ENCODE assay signal across 1 cellular context in genomic region chr17:79476074-79476473, GRCh38.
TF ChIP-seq lines count a peak whose summit lies in the region.

No MANE protein-coding gene starts in this region.

TF ChIP-seq in GM23338, 12 proteins besides CTCF, POLR2A, EP300 and RAD21 (continued from another document):
- TF ChIP-seq CREB1 (CRISPR knock-in tag; IDR thresholded peaks at IDR 0.05; ENCODE audit: low read depth) (no peak), EZH2phosphoT487 (IDR thresholded peaks at IDR 0.05; ENCODE audit: unreplicated experiment) (no peak), ZNF331 (CRISPR knock-in tag; IDR thresholded peaks at IDR 0.05; ENCODE audit: low read depth) (no peak), ZNF114 (CRISPR knock-in tag; IDR thresholded peaks at IDR 0.05) (no peak), ZNF462 (CRISPR knock-in tag; IDR thresholded peaks at IDR 0.05) (no peak), STAT1 (IDR thresholded peaks at IDR 0.05; ENCODE audit: unreplicated experiment) (no peak)
- TF ChIP-seq, protein P1, sequence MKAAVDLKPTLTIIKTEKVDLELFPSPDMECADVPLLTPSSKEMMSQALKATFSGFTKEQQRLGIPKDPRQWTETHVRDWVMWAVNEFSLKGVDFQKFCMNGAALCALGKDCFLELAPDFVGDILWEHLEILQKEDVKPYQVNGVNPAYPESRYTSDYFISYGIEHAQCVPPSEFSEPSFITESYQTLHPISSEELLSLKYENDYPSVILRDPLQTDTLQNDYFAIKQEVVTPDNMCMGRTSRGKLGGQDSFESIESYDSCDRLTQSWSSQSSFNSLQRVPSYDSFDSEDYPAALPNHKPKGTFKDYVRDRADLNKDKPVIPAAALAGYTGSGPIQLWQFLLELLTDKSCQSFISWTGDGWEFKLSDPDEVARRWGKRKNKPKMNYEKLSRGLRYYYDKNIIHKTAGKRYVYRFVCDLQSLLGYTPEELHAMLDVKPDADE (IDR thresholded peaks at IDR 0.05): no peak
